Comparison of ENCODE assay signal across 1 cellular context in the genomic region with DNA sequence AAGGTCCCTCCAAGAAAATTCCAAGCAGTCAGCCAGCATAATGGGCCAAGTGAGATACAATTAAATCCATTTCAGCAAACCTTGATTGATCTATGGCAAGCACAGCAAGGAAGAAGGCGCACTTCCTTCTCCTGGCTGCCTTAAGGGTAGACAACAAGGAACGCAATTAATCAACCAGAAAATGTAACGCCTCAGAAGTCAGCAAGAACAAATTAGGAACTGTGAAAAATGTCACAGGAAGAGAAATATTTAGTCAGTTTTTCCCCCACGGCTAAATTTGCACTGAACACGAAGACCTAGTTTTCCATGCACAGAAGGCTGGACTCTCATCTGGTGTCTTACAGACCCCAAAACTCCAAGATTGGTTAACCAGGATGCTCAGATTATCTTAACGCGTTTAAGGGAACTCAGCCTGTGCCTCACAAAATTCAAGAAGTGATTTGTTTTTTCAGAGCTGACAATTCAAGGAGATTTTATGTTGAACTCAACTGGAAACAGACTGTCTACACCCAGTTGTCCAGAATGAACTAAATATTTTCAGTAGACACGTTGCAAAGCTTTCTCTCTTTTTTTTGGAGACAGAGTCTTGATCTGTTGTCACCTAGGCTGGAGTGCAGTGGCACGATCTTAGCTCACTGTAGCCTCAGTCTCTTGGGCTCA.
TF ChIP-seq lines count a peak whose summit lies in the region.

No MANE protein-coding gene starts in this region.

TF ChIP-seq in K562, 482 proteins besides CTCF, POLR2A, EP300 and RAD21:
- TF ChIP-seq SPI1 (IDR thresholded peaks at IDR 0.05; ENCODE audit: borderline replicate concordance, low read depth, low read length): peak; percentile 43; the same call in 1 of the 2 replicates
- TF ChIP-seq, protein P1, sequence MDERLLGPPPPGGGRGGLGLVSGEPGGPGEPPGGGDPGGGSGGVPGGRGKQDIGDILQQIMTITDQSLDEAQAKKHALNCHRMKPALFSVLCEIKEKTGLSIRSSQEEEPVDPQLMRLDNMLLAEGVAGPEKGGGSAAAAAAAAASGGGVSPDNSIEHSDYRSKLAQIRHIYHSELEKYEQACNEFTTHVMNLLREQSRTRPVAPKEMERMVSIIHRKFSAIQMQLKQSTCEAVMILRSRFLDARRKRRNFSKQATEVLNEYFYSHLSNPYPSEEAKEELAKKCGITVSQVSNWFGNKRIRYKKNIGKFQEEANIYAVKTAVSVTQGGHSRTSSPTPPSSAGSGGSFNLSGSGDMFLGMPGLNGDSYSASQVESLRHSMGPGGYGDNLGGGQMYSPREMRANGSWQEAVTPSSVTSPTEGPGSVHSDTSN (CRISPR knock-in tag; IDR thresholded peaks at IDR 0.05; ENCODE audit: low read depth): no peak
- TF ChIP-seq, protein P1 (tag; conservative IDR thresholded peaks at IDR 0.05; ENCODE audit: low read depth): peak; percentile 71
- TF ChIP-seq, protein P2, sequence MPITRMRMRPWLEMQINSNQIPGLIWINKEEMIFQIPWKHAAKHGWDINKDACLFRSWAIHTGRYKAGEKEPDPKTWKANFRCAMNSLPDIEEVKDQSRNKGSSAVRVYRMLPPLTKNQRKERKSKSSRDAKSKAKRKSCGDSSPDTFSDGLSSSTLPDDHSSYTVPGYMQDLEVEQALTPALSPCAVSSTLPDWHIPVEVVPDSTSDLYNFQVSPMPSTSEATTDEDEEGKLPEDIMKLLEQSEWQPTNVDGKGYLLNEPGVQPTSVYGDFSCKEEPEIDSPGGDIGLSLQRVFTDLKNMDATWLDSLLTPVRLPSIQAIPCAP (CRISPR knock-in tag; IDR thresholded peaks at IDR 0.05; ENCODE audit: borderline replicate concordance): no peak
- peak; percentile 77 for TF ChIP-seq MEIS2 (IDR thresholded peaks at IDR 0.05; ENCODE audit: partially characterized antibody)
- TF ChIP-seq, protein P3, sequence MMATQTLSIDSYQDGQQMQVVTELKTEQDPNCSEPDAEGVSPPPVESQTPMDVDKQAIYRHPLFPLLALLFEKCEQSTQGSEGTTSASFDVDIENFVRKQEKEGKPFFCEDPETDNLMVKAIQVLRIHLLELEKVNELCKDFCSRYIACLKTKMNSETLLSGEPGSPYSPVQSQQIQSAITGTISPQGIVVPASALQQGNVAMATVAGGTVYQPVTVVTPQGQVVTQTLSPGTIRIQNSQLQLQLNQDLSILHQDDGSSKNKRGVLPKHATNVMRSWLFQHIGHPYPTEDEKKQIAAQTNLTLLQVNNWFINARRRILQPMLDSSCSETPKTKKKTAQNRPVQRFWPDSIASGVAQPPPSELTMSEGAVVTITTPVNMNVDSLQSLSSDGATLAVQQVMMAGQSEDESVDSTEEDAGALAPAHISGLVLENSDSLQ (IDR thresholded peaks at IDR 0.05): peak; percentile 73
